ENCODE assay signal across 9 cellular contexts in genomic region chr10:125521721-125522680, GRCh38.
A peak's percentile ranks its signal among the peaks of the same experiment; 100 is the strongest.
DNase-seq lines count a peak whose midpoint lies in the region; ATAC-seq and TF ChIP-seq lines count a peak whose summit lies in the region.
"Had no signal": no experiment of that assay in that cellular context is flagged by ENCODE, and none has a peak within 500 bp of the region (broad histone marks: within the 10 kb centered on the region; RNA-seq: fewer than 3 reads in every experiment).

No MANE protein-coding gene starts in this region.

- DNase-seq in NCI-H82 (lab: John Stamatoyannopoulos, UW) (peak; percentile 42), NCI-H82 treated with DMSO at 0.1 percent for 48 hours (lab: John Stamatoyannopoulos, UW; ENCODE audit: unreplicated experiment) (no peak), GM23338 (ENCODE audit: low spot score) (peak; percentile 88), glomerular visceral epithelial cell (ENCODE audit: extremely low spot score) (peak; percentile 25), GOT3 (lab: John Stamatoyannopoulos, UW) (no peak), NCI-H446 (lab: John Stamatoyannopoulos, UW) (no peak), OCI-M2 (lab: John Stamatoyannopoulos, UW; ENCODE audit: unreplicated experiment) (no peak)

- no peak overlapping the region for H3K27ac Mint-ChIP-seq in GM23338

- 0 out of 2 replicates have a peak overlapping the region, but pooled peaks have one; percentile 35 for H2AFZ ChIP-seq in GM23338
- no peak overlapping the region; the same call in 1 of the 2 replicates for H2AFZ ChIP-seq in OCI-LY1 (ENCODE audit: low read length)

- H3K27me3 Mint-ChIP-seq in GM23338 (ENCODE audit: insufficient read depth, low read depth, poor library complexity): peaks cover 7% of the 10 kb centered on the region

- H3K79me2 ChIP-seq in GM23338 (replicated peaks; ENCODE audit: insufficient read depth) (no peaks in the 10 kb centered on the region), OCI-LY1 (ENCODE audit: insufficient read depth, low read length) (no peaks in the 10 kb centered on the region)

- no peaks in the 10 kb centered on the region for H3K36me3 ChIP-seq in GM23338 (ENCODE audit: insufficient read depth)
- H3K36me3 ChIP-seq in OCI-LY1 (ENCODE audit: insufficient read depth, low read length): no peaks in the 10 kb centered on the region
- H3K36me3 ChIP-seq: BLaER1 treated with 17β-estradiol and CSF1 and Interleukin-3, amounts not matched to agents 10 nM and 100 nM had no signal

- ATAC-seq in GM23338: peak; percentile 98

- H3K4me1 Mint-ChIP-seq in GM23338: no peaks in the 10 kb centered on the region; the same call in 2 of the 3 replicates

- peaks cover 20% of the 10 kb centered on the region for H3K9me3 Mint-ChIP-seq in GM23338

- H3K4me3 ChIP-seq in GM23338 (no peak overlapping the region), OCI-LY1 (ENCODE audit: low read depth, low read length, poor library complexity, severe bottlenecking) (peak overlapping the region; percentile 5)
- H3K4me3 ChIP-seq: BLaER1 treated with 17β-estradiol and CSF1 and Interleukin-3, amounts not matched to agents 10 nM and 100 nM had no signal

- H3K9ac ChIP-seq in OCI-LY1 (ENCODE audit: low read length): no peak overlapping the region
- H3K9ac ChIP-seq: BLaER1 treated with 17β-estradiol and CSF1 and Interleukin-3, amounts not matched to agents 10 nM and 100 nM had no signal

- H3K4me2 ChIP-seq in GM23338 (no peak overlapping the region), OCI-LY1 (ENCODE audit: low read length) (no peak overlapping the region)
- H3K4me2 ChIP-seq: BLaER1 treated with 17β-estradiol and CSF1 and Interleukin-3, amounts not matched to agents 10 nM and 100 nM had no signal

- H3K9me2 ChIP-seq in GM23338 (ENCODE audit: insufficient read depth) (no peaks in the 10 kb centered on the region; the same call in 1 of the 2 replicates), OCI-LY1 (ENCODE audit: low read depth, low read length) (no peaks in the 10 kb centered on the region)

- TF ChIP-seq CTCF in GM23338 (conservative IDR thresholded peaks at IDR 0.05; ENCODE audit: low read depth in 2 of 2) (peak; percentile 78 to 79), OCI-LY1 (IDR thresholded peaks at IDR 0.05; ENCODE audit: low read length) (peak; percentile 69)

- H3K4me1 ChIP-seq in GM23338 (ENCODE audit: insufficient read depth) (no peaks in the 10 kb centered on the region), OCI-LY1 (ENCODE audit: insufficient read depth, low read length, severe bottlenecking) (no peaks in the 10 kb centered on the region)

- no peak overlapping the region for H3K4me3 Mint-ChIP-seq in GM23338

- H3K27me3 ChIP-seq in GM23338 (ENCODE audit: insufficient read depth): no peaks in the 10 kb centered on the region
- no peaks in the 10 kb centered on the region for H3K27me3 ChIP-seq in OCI-LY1 (ENCODE audit: insufficient read depth, low read length)
- H3K27me3 ChIP-seq: BLaER1 treated with 17β-estradiol and CSF1 and Interleukin-3, amounts not matched to agents 10 nM and 100 nM had no signal

- no peaks in the 10 kb centered on the region for H4K20me1 ChIP-seq in GM23338 (replicated peaks; ENCODE audit: insufficient read depth)
- no peaks in the 10 kb centered on the region for H4K20me1 ChIP-seq in OCI-LY1 (ENCODE audit: insufficient read depth, low read length)
- H4K20me1 ChIP-seq: BLaER1 treated with 17β-estradiol and CSF1 and Interleukin-3, amounts not matched to agents 10 nM and 100 nM had no signal

- peaks cover 14% of the 10 kb centered on the region for H3K36me3 Mint-ChIP-seq in GM23338 (ENCODE audit: low read depth)

- no peaks in the 10 kb centered on the region for H3K9me3 ChIP-seq in OCI-LY1 (ENCODE audit: low read length)

- H3K27ac ChIP-seq in GM23338 (ENCODE audit: low read depth) (no peak overlapping the region), OCI-LY1 (ENCODE audit: low read depth, low read length, poor library complexity, severe bottlenecking) (no peak overlapping the region)
- H3K27ac ChIP-seq: BLaER1 treated with 17β-estradiol and CSF1 and Interleukin-3, amounts not matched to agents 10 nM and 100 nM had no signal

- no peaks in the 10 kb centered on the region for H3F3A ChIP-seq in GM23338 (replicated peaks; ENCODE audit: low read depth)
- no peaks in the 10 kb centered on the region for H3F3A ChIP-seq in OCI-LY1 (ENCODE audit: insufficient read depth, low read length)

TF ChIP-seq in GM23338, 12 proteins besides CTCF, POLR2A, EP300 and RAD21:
- TF ChIP-seq REST (IDR thresholded peaks at IDR 0.05; ENCODE audit: unreplicated experiment) (no peak), ZNF462 (CRISPR knock-in tag; IDR thresholded peaks at IDR 0.05) (peak; percentile 82)
TF ChIP-seq in GM23338: peak in this region for 1.

Comparison
In these comparisons a context has a peak if more than half of its experiments do, and no peak if none do; other contexts are left out.
1. DNase-seq: peak in NCI-H82 (single experiment), GM23338 (single experiment) and glomerular visceral epithelial cell (single experiment); none in NCI-H82 treated with DMSO at 0.1 percent for 48 hours (single experiment), GOT3 (single experiment), NCI-H446 (0 of 2) and OCI-M2 (single experiment).